19 cellular contexts compared by ENCODE assay signal in genomic region chr17:15947976-15948752, GRCh38. TPM values are rescaled to one million over a fixed set of nuclear protein-coding genes. Genes with fewer than 3 reads are reported as not detected.
DNase-seq lines count a peak whose midpoint lies in the region; ATAC-seq and TF ChIP-seq lines count a peak whose summit lies in the region.
"Had no signal": no experiment of that assay in that cellular context is flagged by ENCODE, and none has a peak within 500 bp of the region (broad histone marks: within the 10 kb centered on the region; RNA-seq: fewer than 3 reads in every experiment).

No MANE protein-coding gene starts in this region.

- peak; percentile 46 for DNase-seq in RWPE1 (ENCODE audit: low spot score)
- DNase-seq in epithelial cell of prostate (ENCODE audit: low read depth, low spot score), result no peak
- no peak for DNase-seq in erythroblast (lab: John Stamatoyannopoulos, UW)
- no peak for DNase-seq in SK-N-DZ (ENCODE audit: low spot score)
- DNase-seq: 8988T; activated naive CD8-positive, alpha-beta T cell treated with anti-CD3 and anti-CD28 coated beads for 36 hours; brain microvascular endothelial cell; dorsolateral prefrontal cortex; lower lobe of right lung; natural killer cell; NCI-H748 treated with DMSO at 0.1 percent for 48 hours; OCI-M1; stimulated activated naive CD8-positive, alpha-beta T cell treated with anti-CD3 and anti-CD28 coated beads, Interleukin-15, Interleukin-2, amounts not matched to agents 100 U/mL and 50 U/mL, for 24 hours had no signal

- peaks cover 22% of the 10 kb centered on the region for H3K4me1 ChIP-seq in ACC112 (ENCODE audit: control insufficient read depth, insufficient read depth, low read length, unreplicated experiment)
- H3K4me1 ChIP-seq in mucosa of rectum (ENCODE audit: control insufficient read depth in 2 of 2, insufficient read depth in 2 of 2, low read length in 2 of 2), result peaks cover 26 to 35% of the 10 kb centered on the region in 2 donors

- no peak for TF ChIP-seq CTCF in RWPE1 (conservative IDR thresholded peaks at IDR 0.05; ENCODE audit: low read depth)

- no peak overlapping the region for H2AFZ ChIP-seq in ACC112 (ENCODE audit: low read length, unreplicated experiment)
- H2AFZ ChIP-seq: GM23338 had no signal

- CTCF ChIA-PET in RWPE1 (lab: Yijun Ruan, JAX), result interaction anchor here (0.6 to 1.0 kb wide), 2 partner anchors 31 to 49 kb away, joined by 3 read pairs; no protein-coding TSS in a partner anchor

- H3K27me3 ChIP-seq in ACC112 (ENCODE audit: insufficient read depth, low read length) (no peaks in the 10 kb centered on the region), mucosa of rectum (ENCODE audit: control insufficient read depth in 2 of 2, insufficient read depth in 2 of 2, low read length in 2 of 2) (peaks cover 0 to 4% of the 10 kb centered on the region in 2 donors)
- H3K27me3 ChIP-seq: brain microvascular endothelial cell, MG63 had no signal

- peak overlapping the region; percentile 97 for H3K4me3 ChIP-seq in ACC112 (ENCODE audit: low read depth, low read length)
- peak overlapping the region; percentile 45 to 56 for H3K4me3 ChIP-seq in mucosa of rectum (ENCODE audit: low read length in 2 of 2)
- H3K4me3 ChIP-seq: GM23338, lower lobe of right lung had no signal

- H3K36me3 ChIP-seq in ACC112 (ENCODE audit: insufficient read depth, low read length) (no peaks in the 10 kb centered on the region; the same call in 1 of the 2 replicates), mucosa of rectum (ENCODE audit: control insufficient read depth in 2 of 2, insufficient read depth in 2 of 2, low read length in 2 of 2) (peaks cover 0 to 5% of the 10 kb centered on the region in 2 donors)
- H3K36me3 ChIP-seq: lower lobe of right lung, MG63 had no signal

- peaks cover 70% of the 10 kb centered on the region for H3K79me2 ChIP-seq in ACC112 (ENCODE audit: control insufficient read depth, insufficient read depth, low read length, unreplicated experiment)

- no peak for ATAC-seq in HG02973 (IDR thresholded peaks at IDR 0.05; ENCODE audit: unreplicated experiment)
- ATAC-seq in GM18505 (IDR thresholded peaks at IDR 0.05; ENCODE audit: unreplicated experiment), result no peak
- ATAC-seq: GM23338; lower lobe of right lung; natural killer cell; stimulated activated naive CD8-positive, alpha-beta T cell treated with anti-CD3 and anti-CD28 coated beads, Interleukin-15, Interleukin-2, amounts not matched to agents 100 U/mL and 50 U/mL, for 24 hours had no signal

- no peaks in the 10 kb centered on the region for H3K9me3 ChIP-seq in mucosa of rectum (ENCODE audit: control insufficient read depth in 2 of 2, low read length in 2 of 2)
- H3K9me3 ChIP-seq: lower lobe of right lung, MG63 had no signal

- TF ChIP-seq POLR2A in erythroblast (IDR thresholded peaks at IDR 0.05; ENCODE audit: low read length) (no peak), GM18505 (IDR thresholded peaks at IDR 0.05; ENCODE audit: borderline replicate concordance, extremely low read depth, insufficient read depth, insufficient read length) (no peak)

- peak overlapping the region; percentile 23; the same call in 1 of the 2 replicates for H3K27ac ChIP-seq in ACC112 (ENCODE audit: low read depth, low read length)
- peak overlapping the region; percentile 100 for H3K27ac ChIP-seq in RWPE1
- peak overlapping the region; percentile 92 for H3K27ac ChIP-seq in epithelial cell of prostate
- H3K27ac ChIP-seq in mucosa of rectum (ENCODE audit: low read depth in 2 of 2, low read length in 2 of 2), result peak overlapping the region; percentile 92 to 94

- POLR2A ChIA-PET in RWPE1 (lab: Yijun Ruan, JAX; ENCODE audit: low non-redundant PET), result interaction anchor here (1.2 kb wide), 1 partner anchor 51 kb away, joined by 4 read pairs; the partner anchor contains the start of genes TTC19 and ZSWIM7

- peak overlapping the region; percentile 52 to 77 for H3K9ac ChIP-seq in mucosa of rectum (ENCODE audit: low read depth in 1 of 2, low read length in 2 of 2)

RNA-seq across cellular contexts. Expression of gene ADORA2B, which starts 3.2 kb away (rescaled TPM):
- polyA plus RNA-seq in SK-N-DZ (2014; cell fraction: cytosol; rRNA removed), result 3.2 and 3.7 TPM in 2 replicates
- 1.5 and 3.7 TPM in 2 replicates for polyA plus RNA-seq in SK-N-DZ (2014; cell fraction: nucleus; rRNA removed)

RNA-seq across cellular contexts. Expression of gene ZSWIM7, which starts 51.3 kb away (rescaled TPM):
- polyA plus RNA-seq in SK-N-DZ (2014; cell fraction: cytosol; rRNA removed), result 36.5 and 41.5 TPM in 2 replicates
- 47.8 and 51.5 TPM in 2 replicates for polyA plus RNA-seq in SK-N-DZ (2014; cell fraction: nucleus; rRNA removed)

RNA-seq across cellular contexts. Expression of gene TTC19, which starts 51.5 kb away (rescaled TPM):
- 62.0 and 65.7 TPM in 2 replicates for polyA plus RNA-seq in SK-N-DZ (2014; cell fraction: cytosol; rRNA removed)
- 59.9 and 74.4 TPM in 2 replicates for polyA plus RNA-seq in SK-N-DZ (2014; cell fraction: nucleus; rRNA removed)

Comparison
In these comparisons a context has a peak if more than half of its experiments do, and no peak if none do; other contexts are left out.
1. H3K27ac ChIP-seq: peak in every context shown above with its lines; median percentile 100 in RWPE1; 93 in mucosa of rectum; 92 in epithelial cell of prostate; 23 in ACC112.